In genomic region chr14:61543946-61544345, GRCh38 we compare ENCODE assay signal across 13 cellular contexts.
A peak's percentile ranks its signal among the peaks of the same experiment; 100 is the strongest.
DNase-seq lines count a peak whose midpoint lies in the region; ATAC-seq and TF ChIP-seq lines count a peak whose summit lies in the region.
"Had no signal": no experiment of that assay in that cellular context is flagged by ENCODE, and none has a peak within 500 bp of the region (broad histone marks: within the 10 kb centered on the region; RNA-seq: fewer than 3 reads in every experiment).

No MANE protein-coding gene starts in this region.

- H3K4me1 ChIP-seq in muscle layer of duodenum (ENCODE audit: control insufficient read depth in 1 of 2, insufficient read depth in 2 of 2, low read length in 2 of 2) = peaks cover 8 to 15% of the 10 kb centered on the region in 2 donors
- H3K4me1 ChIP-seq in thyroid gland = peaks cover 57 to 75% of the 10 kb centered on the region in 2 donors

- ATAC-seq in activated T-cell treated with anti-CD3 and anti-CD28 coated beads, Interleukin-2, amount 50 U/mL, for 4 hours = no peak
- ATAC-seq in activated CD4-positive, CD25-positive, alpha-beta regulatory T cell treated with anti-CD3 and anti-CD28 coated beads, Interleukin-2, amount 50 U/mL, for 24 hours = no peak

- H3K27me3 ChIP-seq in muscle layer of duodenum (ENCODE audit: low read depth, low read length) (no peaks in the 10 kb centered on the region), thyroid gland (no peaks in the 10 kb centered on the region)

- H3K9me3 ChIP-seq in muscle layer of duodenum (ENCODE audit: control insufficient read depth in 1 of 2, low read length in 2 of 2) (no peaks in the 10 kb centered on the region), thyroid gland (no peaks in the 10 kb centered on the region)

- H3K4me3 Mint-ChIP-seq in activated T-cell treated with anti-CD3 and anti-CD28 coated beads, Interleukin-2, amount 50 U/mL, for 24 hours = no peak overlapping the region
- H3K4me3 Mint-ChIP-seq in activated T-cell treated with anti-CD3 and anti-CD28 coated beads, Interleukin-2, amount 50 U/mL, for 4 hours = no peak overlapping the region

- peaks cover 58% of the 10 kb centered on the region for H3K4me1 Mint-ChIP-seq in activated T-cell treated with anti-CD3 and anti-CD28 coated beads, Interleukin-2, amount 50 U/mL, for 24 hours (ENCODE audit: low read depth)
- H3K4me1 Mint-ChIP-seq in activated T-cell treated with anti-CD3 and anti-CD28 coated beads, Interleukin-2, amount 50 U/mL, for 4 hours (ENCODE audit: low read depth) = peaks cover 10% of the 10 kb centered on the region

- peak overlapping the region; percentile 81 for H3K27ac ChIP-seq in caudate nucleus (ENCODE audit: low read depth, low read length)
- H3K27ac ChIP-seq in muscle layer of duodenum (ENCODE audit: low read length) = peak overlapping the region; percentile 45
- peak overlapping the region; percentile 83 to 93 (median 93) for H3K27ac ChIP-seq in thyroid gland

- H3K36me3 ChIP-seq in muscle layer of duodenum (ENCODE audit: control insufficient read depth in 1 of 2, insufficient read depth in 2 of 2, low read length in 2 of 2) (no peaks in the 10 kb centered on the region), thyroid gland (no peaks in the 10 kb centered on the region)

- no peaks in the 10 kb centered on the region for H3K27me3 Mint-ChIP-seq in activated T-cell treated with anti-CD3 and anti-CD28 coated beads, Interleukin-2, amount 50 U/mL, for 24 hours
- H3K27me3 Mint-ChIP-seq in activated T-cell treated with anti-CD3 and anti-CD28 coated beads, Interleukin-2, amount 50 U/mL, for 4 hours (ENCODE audit: low read depth) = no peaks in the 10 kb centered on the region

- intact Hi-C loops in thyroid gland (cut with DNase I) = no loop called here

- H3K27ac Mint-ChIP-seq in activated T-cell treated with anti-CD3 and anti-CD28 coated beads, Interleukin-2, amount 50 U/mL, for 24 hours = peak overlapping the region; percentile 80

- WGBS in thyroid gland, 2 donors = 90 to 92% methylated on average over 7 of the region's 7 CpGs

- H3K4me3 ChIP-seq in muscle layer of duodenum (ENCODE audit: low read depth in 1 of 2, low read length in 2 of 2) = no peak overlapping the region
- H3K4me3 ChIP-seq in thyroid gland (replicated peaks in 1 of 3) = no peak overlapping the region

- DNase-seq in activated T-cell treated with anti-CD3 and anti-CD28 coated beads, Interleukin-2, amount 50 U/mL, for 24 hours = no peak
- no peak for DNase-seq in activated T-cell treated with anti-CD3 and anti-CD28 coated beads, Interleukin-2, amount 50 U/mL, for 4 hours
- DNase-seq in caudate nucleus (lab: John Stamatoyannopoulos, UW) (no peak), thyroid gland (no peak), NCI-H187 (lab: John Stamatoyannopoulos, UW) (no peak)
- no peak for DNase-seq in central memory CD4-positive, alpha-beta T cell
- DNase-seq: cortex of kidney; kidney glomerular epithelial cell; NCI-H1436; NCI-H526; stimulated activated CD4-positive, alpha-beta T cell treated with anti-CD3 and anti-CD28 coated beads, Interleukin-2, amount 100 ng/mL, for 48 hours had no signal

- H3K9me3 Mint-ChIP-seq in activated T-cell treated with anti-CD3 and anti-CD28 coated beads, Interleukin-2, amount 50 U/mL, for 24 hours = no peaks in the 10 kb centered on the region
- H3K9me3 Mint-ChIP-seq in activated T-cell treated with anti-CD3 and anti-CD28 coated beads, Interleukin-2, amount 50 U/mL, for 4 hours = no peaks in the 10 kb centered on the region

- H3K36me3 Mint-ChIP-seq in activated T-cell treated with anti-CD3 and anti-CD28 coated beads, Interleukin-2, amount 50 U/mL, for 24 hours (ENCODE audit: low read depth) = peaks cover 95% of the 10 kb centered on the region
- peaks cover 58% of the 10 kb centered on the region for H3K36me3 Mint-ChIP-seq in activated T-cell treated with anti-CD3 and anti-CD28 coated beads, Interleukin-2, amount 50 U/mL, for 4 hours (ENCODE audit: insufficient read depth)

- no peak for TF ChIP-seq CTCF in thyroid gland (IDR thresholded peaks at IDR 0.05)

- TF ChIP-seq POLR2A in thyroid gland (IDR thresholded peaks at IDR 0.05) = no peak
